ENCODE assay signal across 10 cellular contexts in genomic region chr12:1993341-1993740, GRCh38. TPM values are rescaled to one million over a fixed set of nuclear protein-coding genes. Genes with fewer than 3 reads are reported as not detected.
DNase-seq lines count a peak whose midpoint lies in the region; ATAC-seq and TF ChIP-seq lines count a peak whose summit lies in the region.
"Had no signal": no experiment of that assay in that cellular context is flagged by ENCODE, and none has a peak within 500 bp of the region (broad histone marks: within the 10 kb centered on the region; RNA-seq: fewer than 3 reads in every experiment).

No MANE protein-coding gene starts in this region.

- peak overlapping the region in 1 of 2 donors; percentile 55 for H3K27ac Mint-ChIP-seq in natural killer cell treated with Interleukin-12 subunit alpha and Interleukin-12 subunit beta and Interleukin-15 and Interleukin-18, amount 100 ng/mL, for 72 hours
- H3K27ac Mint-ChIP-seq in natural killer cell, result no peak overlapping the region

- H3K4me1 ChIP-seq in effector memory CD4-positive, alpha-beta T cell (ENCODE audit: control insufficient read depth, insufficient read depth, low read length, poor library complexity, severe bottlenecking), result no peaks in the 10 kb centered on the region
- H3K4me1 ChIP-seq: BLaER1 had no signal

- peaks cover 19% of the 10 kb centered on the region for H3K36me3 ChIP-seq in effector memory CD4-positive, alpha-beta T cell (ENCODE audit: control insufficient read depth, insufficient read depth, low read length)

- intact Hi-C loops in natural killer cell (cut with micrococcal nuclease), result no loop called here

- peak in 1 of 2 donors; percentile 63 for ATAC-seq in natural killer cell treated with Interleukin-12 subunit alpha and Interleukin-12 subunit beta and Interleukin-15 and Interleukin-18, amount 100 ng/mL, for 72 hours
- no peak for ATAC-seq in natural killer cell
- ATAC-seq: right cardiac atrium had no signal

- peaks cover 11 to 35% of the 10 kb centered on the region in 2 donors for H3K4me1 Mint-ChIP-seq in natural killer cell treated with Interleukin-12 subunit alpha and Interleukin-12 subunit beta and Interleukin-15 and Interleukin-18, amount 100 ng/mL, for 72 hours (ENCODE audit: low read depth in 2 of 2)
- peaks cover 0 to 9% of the 10 kb centered on the region in 2 donors for H3K4me1 Mint-ChIP-seq in natural killer cell

- H3K9me3 Mint-ChIP-seq in natural killer cell treated with Interleukin-12 subunit alpha and Interleukin-12 subunit beta and Interleukin-15 and Interleukin-18, amount 100 ng/mL, for 72 hours, result no peaks in the 10 kb centered on the region
- no peaks in the 10 kb centered on the region for H3K9me3 Mint-ChIP-seq in natural killer cell

- no peak for DNase-seq in natural killer cell treated with Interleukin-12 subunit alpha and Interleukin-12 subunit beta and Interleukin-15 and Interleukin-18, amount 100 ng/mL, for 72 hours (ENCODE audit: low spot score)
- DNase-seq in natural killer cell (no peak), hepatic stellate cell (ENCODE audit: low spot score) (peak; percentile 54), NCI-H748 treated with DMSO at 0.1 percent for 48 hours (lab: John Stamatoyannopoulos, UW) (no peak), NCI-H2081 treated with DMSO at 0.1 percent for 48 hours (lab: John Stamatoyannopoulos, UW) (no peak)
- DNase-seq in effector memory CD4-positive, alpha-beta T cell, result no peak
- no peak for DNase-seq in stimulated activated CD4-positive, alpha-beta T cell treated with anti-CD3 and anti-CD28 coated beads, Interleukin-12 subunit alpha, Interleukin-12 subunit beta, amount 100 ng/mL, for 4 hours
- DNase-seq: right cardiac atrium had no signal

- no peaks in the 10 kb centered on the region for H3K9me3 ChIP-seq in effector memory CD4-positive, alpha-beta T cell (ENCODE audit: control insufficient read depth, low read length)
- H3K9me3 ChIP-seq: BLaER1 had no signal

- H3K27me3 Mint-ChIP-seq in natural killer cell treated with Interleukin-12 subunit alpha and Interleukin-12 subunit beta and Interleukin-15 and Interleukin-18, amount 100 ng/mL, for 72 hours, result no peaks in the 10 kb centered on the region
- H3K27me3 Mint-ChIP-seq in natural killer cell (ENCODE audit: low read depth in 2 of 2), result no peaks in the 10 kb centered on the region

- peak overlapping the region; percentile 64 for H3K4me3 Mint-ChIP-seq in natural killer cell treated with Interleukin-12 subunit alpha and Interleukin-12 subunit beta and Interleukin-15 and Interleukin-18, amount 100 ng/mL, for 72 hours
- H3K4me3 Mint-ChIP-seq in natural killer cell, result no peak overlapping the region

- TF ChIP-seq CTCF in natural killer cell (IDR thresholded peaks at IDR 0.05), result no peak
- TF ChIP-seq CTCF in VCaP (conservative IDR thresholded peaks at IDR 0.05), result no peak

- H3K36me3 Mint-ChIP-seq in natural killer cell treated with Interleukin-12 subunit alpha and Interleukin-12 subunit beta and Interleukin-15 and Interleukin-18, amount 100 ng/mL, for 72 hours, result peaks cover 21% of the 10 kb centered on the region
- peaks cover 12% of the 10 kb centered on the region for H3K36me3 Mint-ChIP-seq in natural killer cell

- H3K4me3 ChIP-seq in effector memory CD4-positive, alpha-beta T cell (ENCODE audit: insufficient read depth, low read depth, low read length, poor library complexity, severe bottlenecking), result no peak overlapping the region
- H3K4me3 ChIP-seq: BLaER1 had no signal

- peak overlapping the region; percentile 54 for H3K27ac ChIP-seq in VCaP
- no peak overlapping the region for H3K27ac ChIP-seq in effector memory CD4-positive, alpha-beta T cell (ENCODE audit: insufficient read depth, low read length, poor library complexity, severe bottlenecking)
- H3K27ac ChIP-seq: BLaER1 had no signal

- H3K27me3 ChIP-seq in effector memory CD4-positive, alpha-beta T cell (replicated peaks; ENCODE audit: control insufficient read depth, insufficient read depth, low read length, poor library complexity, severe bottlenecking), result no peaks in the 10 kb centered on the region
- H3K27me3 ChIP-seq: BLaER1 had no signal

RNA-seq across cellular contexts. Expression of gene DCP1B, which starts 10.9 kb away (rescaled TPM):
- 10 to 100 TPM; 11.3 TPM for total RNA-seq in natural killer cell treated with Interleukin-12 subunit alpha and Interleukin-12 subunit beta and Interleukin-15 and Interleukin-18, amount 100 ng/mL, for 72 hours
- total RNA-seq in natural killer cell, result 1 to 10 TPM; 4.7 to 8.5 (median 7.5) TPM

RNA-seq across cellular contexts. Expression of gene CACNA1C, which starts 59.4 kb away (rescaled TPM):
- total RNA-seq in natural killer cell treated with Interleukin-12 subunit alpha and Interleukin-12 subunit beta and Interleukin-15 and Interleukin-18, amount 100 ng/mL, for 72 hours, result under 1 TPM in 1 of 2 donors, not detected in 1; 0.06 TPM
- under 1 TPM; 0.07 to 0.35 (median 0.08) TPM for total RNA-seq in natural killer cell
